ENCODE assay signal across 25 cellular contexts in genomic region chr2:46136953-46137352, GRCh38.
"Had no signal": no experiment of that assay in that cellular context is flagged by ENCODE, and none has a peak within 500 bp of the region (broad histone marks: within the 10 kb centered on the region; RNA-seq: fewer than 3 reads in every experiment).

No MANE protein-coding gene starts in this region.

- H3K4me3 ChIP-seq: colonic mucosa, esophagus squamous epithelium, gastrocnemius medialis, left lung, neural progenitor cell had no signal

- H3K9me3 Mint-ChIP-seq: activated CD4-positive, alpha-beta T cell treated with anti-CD3 and anti-CD28 coated beads, Interleukin-2, amount 10 ng/mL, durations not matched to agents 7 days and 5 days; activated CD8-positive, alpha-beta T cell treated with anti-CD3 and anti-CD28 coated beads for 36 hours; activated naive CD8-positive, alpha-beta T cell treated with anti-CD3 and anti-CD28 coated beads, Interleukin-2, amount 50 U/mL, for 24 hours; activated T-helper 1 cell treated with anti-CD3 and anti-CD28 coated beads, Interleukin-12 subunit alpha, Interleukin-12 subunit beta, Interleukin-2, Interleukin-4 antibody, amounts not matched to agents 30 ng/mL and 10 ng/mL and 1 ng/mL, durations not matched to agents 14 hours and 24 hours and 36 hours; central memory CD8-positive, alpha-beta T cell; endodermal cell; naive thymus-derived CD8-positive, alpha-beta T cell; neural progenitor cell; stimulated activated naive CD8-positive, alpha-beta T cell treated with anti-CD3 and anti-CD28 coated beads, Interleukin-15, amount 100 ng/mL, for 72 hours; T-cell; T-helper 2 cell treated with Interferon-gamma antibody and Interleukin-4, amounts not matched to agents 5 μg/mL and 100 μg/mL, for 36 hours; type B pancreatic cell had no signal

- H3K4me1 Mint-ChIP-seq: activated CD4-positive, alpha-beta T cell treated with anti-CD3 and anti-CD28 coated beads, Interleukin-2, amount 10 ng/mL, durations not matched to agents 7 days and 5 days; activated naive CD8-positive, alpha-beta T cell treated with anti-CD3 and anti-CD28 coated beads, Interleukin-2, amount 50 U/mL, for 24 hours; central memory CD8-positive, alpha-beta T cell; naive thymus-derived CD8-positive, alpha-beta T cell; T-cell had no signal

- H3K36me3 Mint-ChIP-seq: activated CD8-positive, alpha-beta memory T cell treated with anti-CD3 and anti-CD28 coated beads, Interleukin-2, amount 10 ng/mL, durations not matched to agents 7 days and 5 days; naive thymus-derived CD8-positive, alpha-beta T cell had no signal

- DNase-seq: activated CD4-positive, alpha-beta T cell treated with anti-CD3 and anti-CD28 coated beads, Interleukin-2, amount 10 ng/mL, durations not matched to agents 7 days and 5 days; activated CD4-positive, CD25-positive, alpha-beta regulatory T cell treated with anti-CD3 and anti-CD28 coated beads, Interleukin-2, amount 50 U/mL, for 72 hours; activated CD8-positive, alpha-beta memory T cell treated with anti-CD3 and anti-CD28 coated beads, Interleukin-2, amount 10 ng/mL, durations not matched to agents 7 days and 5 days; activated CD8-positive, alpha-beta T cell treated with anti-CD3 and anti-CD28 coated beads for 36 hours; activated gamma-delta T cell; activated naive CD4-positive, alpha-beta T cell treated with anti-CD3 and anti-CD28 coated beads, Interleukin-2, amount 50 U/mL, for 16 hours; activated naive CD8-positive, alpha-beta T cell treated with anti-CD3 and anti-CD28 coated beads, Interleukin-2, amount 50 U/mL, for 24 hours; anterior cingulate cortex; colonic mucosa; endodermal cell; esophagus squamous epithelium; gastrocnemius medialis; head of caudate nucleus; left lung; naive thymus-derived CD8-positive, alpha-beta T cell; retina; stimulated activated CD4-positive, alpha-beta T cell treated with anti-CD3 and anti-CD28 coated beads, Interleukin-4, amount 100 ng/mL, for 24 hours; stimulated activated naive CD8-positive, alpha-beta T cell treated with anti-CD3 and anti-CD28 coated beads, Interleukin-15, amount 100 ng/mL, for 72 hours; T-cell; WERI-Rb-1 had no signal

- H3K36me3 ChIP-seq: colonic mucosa, esophagus squamous epithelium, gastrocnemius medialis, left lung, neural progenitor cell, WERI-Rb-1 had no signal

- H3K4me3 Mint-ChIP-seq: activated CD4-positive, alpha-beta T cell treated with anti-CD3 and anti-CD28 coated beads, Interleukin-2, amount 10 ng/mL, durations not matched to agents 7 days and 5 days; activated CD8-positive, alpha-beta memory T cell treated with anti-CD3 and anti-CD28 coated beads, Interleukin-2, amount 10 ng/mL, durations not matched to agents 7 days and 5 days; activated CD8-positive, alpha-beta T cell treated with anti-CD3 and anti-CD28 coated beads for 36 hours; activated naive CD8-positive, alpha-beta T cell treated with anti-CD3 and anti-CD28 coated beads, Interleukin-2, amount 50 U/mL, for 24 hours; activated T-helper 1 cell treated with anti-CD3 and anti-CD28 coated beads, Interleukin-12 subunit alpha, Interleukin-12 subunit beta, Interleukin-2, Interleukin-4 antibody, amounts not matched to agents 30 ng/mL and 10 ng/mL and 1 ng/mL, durations not matched to agents 14 hours and 24 hours and 36 hours; central memory CD8-positive, alpha-beta T cell; endodermal cell; naive thymus-derived CD8-positive, alpha-beta T cell; neural progenitor cell; stimulated activated naive CD8-positive, alpha-beta T cell treated with anti-CD3 and anti-CD28 coated beads, Interleukin-15, amount 100 ng/mL, for 72 hours; T-cell; T-helper 2 cell treated with Interferon-gamma antibody and Interleukin-4, amounts not matched to agents 5 μg/mL and 100 μg/mL, for 36 hours; type B pancreatic cell had no signal

- H3K27ac Mint-ChIP-seq: activated CD4-positive, alpha-beta T cell treated with anti-CD3 and anti-CD28 coated beads, Interleukin-2, amount 10 ng/mL, durations not matched to agents 7 days and 5 days; activated CD8-positive, alpha-beta memory T cell treated with anti-CD3 and anti-CD28 coated beads, Interleukin-2, amount 10 ng/mL, durations not matched to agents 7 days and 5 days; activated CD8-positive, alpha-beta T cell treated with anti-CD3 and anti-CD28 coated beads for 36 hours; activated naive CD8-positive, alpha-beta T cell treated with anti-CD3 and anti-CD28 coated beads, Interleukin-2, amount 50 U/mL, for 24 hours; activated T-helper 1 cell treated with anti-CD3 and anti-CD28 coated beads, Interleukin-12 subunit alpha, Interleukin-12 subunit beta, Interleukin-2, Interleukin-4 antibody, amounts not matched to agents 30 ng/mL and 10 ng/mL and 1 ng/mL, durations not matched to agents 14 hours and 24 hours and 36 hours; endodermal cell; naive thymus-derived CD8-positive, alpha-beta T cell; neural progenitor cell; stimulated activated naive CD8-positive, alpha-beta T cell treated with anti-CD3 and anti-CD28 coated beads, Interleukin-15, amount 100 ng/mL, for 72 hours; T-cell; T-helper 2 cell treated with Interferon-gamma antibody and Interleukin-4, amounts not matched to agents 5 μg/mL and 100 μg/mL, for 36 hours had no signal

- H3K27me3 Mint-ChIP-seq: activated CD4-positive, alpha-beta T cell treated with anti-CD3 and anti-CD28 coated beads, Interleukin-2, amount 10 ng/mL, durations not matched to agents 7 days and 5 days; activated CD8-positive, alpha-beta memory T cell treated with anti-CD3 and anti-CD28 coated beads, Interleukin-2, amount 10 ng/mL, durations not matched to agents 7 days and 5 days; activated CD8-positive, alpha-beta T cell treated with anti-CD3 and anti-CD28 coated beads for 36 hours; activated naive CD8-positive, alpha-beta T cell treated with anti-CD3 and anti-CD28 coated beads, Interleukin-2, amount 50 U/mL, for 24 hours; central memory CD8-positive, alpha-beta T cell; naive thymus-derived CD8-positive, alpha-beta T cell; stimulated activated naive CD8-positive, alpha-beta T cell treated with anti-CD3 and anti-CD28 coated beads, Interleukin-15, amount 100 ng/mL, for 72 hours; T-cell; type B pancreatic cell had no signal

- ATAC-seq: activated CD8-positive, alpha-beta memory T cell treated with anti-CD3 and anti-CD28 coated beads, Interleukin-2, amount 10 ng/mL, durations not matched to agents 7 days and 5 days; activated CD8-positive, alpha-beta T cell treated with anti-CD3 and anti-CD28 coated beads for 36 hours; activated naive CD8-positive, alpha-beta T cell treated with anti-CD3 and anti-CD28 coated beads, Interleukin-2, amount 50 U/mL, for 24 hours; gastrocnemius medialis; naive thymus-derived CD8-positive, alpha-beta T cell; stimulated activated naive CD8-positive, alpha-beta T cell treated with anti-CD3 and anti-CD28 coated beads, Interleukin-15, amount 100 ng/mL, for 72 hours; T-cell had no signal

- H3K9me3 ChIP-seq: colonic mucosa, esophagus squamous epithelium, gastrocnemius medialis, left lung had no signal

- H3K27me3 ChIP-seq: colonic mucosa, esophagus squamous epithelium, gastrocnemius medialis, left lung, neural progenitor cell had no signal

- H3K27ac ChIP-seq: colonic mucosa, neural progenitor cell, WERI-Rb-1 had no signal
